26 cellular contexts compared by ENCODE assay signal in the genomic region with DNA sequence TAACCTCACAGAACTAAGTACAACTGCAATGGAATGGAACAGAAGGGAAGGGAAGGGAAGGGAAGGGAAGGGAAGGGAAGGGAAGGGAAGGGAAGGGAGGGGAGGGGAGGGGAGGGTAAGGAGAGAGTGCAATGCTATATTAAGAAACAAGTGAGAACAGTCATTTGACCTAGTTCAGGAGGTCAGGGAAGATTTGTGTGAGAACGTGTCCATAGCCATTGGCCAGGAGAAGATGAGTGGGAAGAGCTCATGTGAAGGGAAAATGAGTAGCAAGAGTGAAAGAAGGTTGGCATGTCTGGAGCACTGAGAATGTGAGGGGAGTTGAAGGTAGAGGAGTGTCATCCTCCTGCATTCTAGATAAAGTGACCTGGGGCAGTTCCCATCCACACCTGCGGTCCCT.
"Had no signal": no experiment of that assay in that cellular context is flagged by ENCODE, and none has a peak within 500 bp of the region (broad histone marks: within the 10 kb centered on the region; RNA-seq: fewer than 3 reads in every experiment).

No MANE protein-coding gene starts in this region.

- H3K4me3 ChIP-seq: stomach, suprapubic skin, testis, thoracic aorta, thyroid gland, tibial artery, tibial nerve, transverse colon, upper lobe of left lung, upper lobe of right lung, uterus, vagina had no signal

- H3K27ac ChIP-seq: stomach, suprapubic skin, testis, thoracic aorta, tibial artery, tibial nerve, transverse colon, upper lobe of left lung, upper lobe of right lung, uterus, vagina had no signal

- H3K4me1 ChIP-seq: suprapubic skin, testis, tibial artery, tibial nerve, transverse colon, upper lobe of left lung, upper lobe of right lung, uterus, vagina had no signal

- H3K36me3 ChIP-seq: stomach, suprapubic skin, thoracic aorta, thyroid gland, tibial artery, tibial nerve, transverse colon, upper lobe of left lung, upper lobe of right lung, uterus, vagina had no signal

- H3K9me3 ChIP-seq: stomach, suprapubic skin, testis, thoracic aorta, thyroid gland, tibial artery, tibial nerve, transverse colon, upper lobe of left lung, upper lobe of right lung, uterus, vagina had no signal

- FAIRE-seq: urothelium cell line had no signal

- H3K27me3 ChIP-seq: stomach, suprapubic skin, testis, thyroid gland, tibial artery, tibial nerve, transverse colon, upper lobe of left lung, upper lobe of right lung, uterus, vagina had no signal

- DNase-seq: stimulated activated CD4-positive, alpha-beta T cell treated with anti-CD3 and anti-CD28 coated beads, Interleukin-2, amount 100 ng/mL, for 48 hours; stimulated activated CD4-positive, alpha-beta T cell treated with anti-CD3 and anti-CD28 coated beads, Interleukin-4, amount 100 ng/mL, for 1 hour; stimulated activated CD4-positive, alpha-beta T cell treated with anti-CD3 and anti-CD28 coated beads, Interleukin-4, amount 100 ng/mL, for 24 hours; stimulated activated CD4-positive, alpha-beta T cell treated with anti-CD3 and anti-CD28 coated beads, Interleukin-4, amount 100 ng/mL, for 4 hours; stimulated activated CD8-positive, alpha-beta memory T cell treated with anti-CD3 and anti-CD28 coated beads, Interleukin-4, amount 100 ng/mL, for 48 hours; stimulated activated naive B cell treated with anti-CD40 and anti-IgM and Interleukin-4, amounts not matched to agents 10 μg/mL and 1 μg/mL and 100 μg/mL, for 72 hours; stimulated activated naive CD4-positive, alpha-beta T cell; stimulated activated naive CD4-positive, alpha-beta T cell treated with Interleukin-2 at 50 U/mL for 16 hours; stimulated activated naive CD8-positive, alpha-beta T cell treated with anti-CD3 and anti-CD28 coated beads, Interleukin-15, amount 100 ng/mL, for 72 hours; stimulated activated naive CD8-positive, alpha-beta T cell treated with anti-CD3 and anti-CD28 coated beads, Interleukin-15, Interleukin-2, amounts not matched to agents 100 U/mL and 50 U/mL, for 24 hours; stomach; substantia nigra; testis; tibial artery; transverse colon; trophoblast cell; upper lobe of left lung; upper lobe of right lung; uterus had no signal

- ATAC-seq: stimulated activated memory B cell treated with anti-CD40 and anti-IgM and Interleukin-4, amounts not matched to agents 10 μg/mL and 1 μg/mL and 100 μg/mL, for 72 hours; stimulated activated naive B cell treated with anti-CD40 and anti-IgM and Interleukin-4, amounts not matched to agents 10 μg/mL and 1 μg/mL and 100 μg/mL, for 72 hours; stimulated activated naive CD8-positive, alpha-beta T cell treated with anti-CD3 and anti-CD28 coated beads, Interleukin-15, amount 100 ng/mL, for 72 hours; stimulated activated naive CD8-positive, alpha-beta T cell treated with anti-CD3 and anti-CD28 coated beads, Interleukin-15, Interleukin-2, amounts not matched to agents 100 U/mL and 50 U/mL, for 24 hours; upper lobe of right lung had no signal
